8 cellular contexts compared by ENCODE assay signal in genomic region chr6:4727671-4728435, GRCh38. TPM values are rescaled to one million over a fixed set of nuclear protein-coding genes. Genes with fewer than 3 reads are reported as not detected.
DNase-seq lines count a peak whose midpoint lies in the region; TF ChIP-seq lines count a peak whose summit lies in the region.

No MANE protein-coding gene starts in this region.

- peak in 1 of 4 donors; percentile 4 for TF ChIP-seq EP300 in sigmoid colon (IDR thresholded peaks at IDR 0.05)

- TF ChIP-seq CTCF in sigmoid colon (IDR thresholded peaks at IDR 0.05), result no peak

- TF ChIP-seq POLR2A in sigmoid colon (IDR thresholded peaks at IDR 0.05), result no peak

- no peaks in the 10 kb centered on the region for H3K27me3 ChIP-seq in sigmoid colon

- WGBS in sigmoid colon, 2 donors, result 8 to 36% methylated on average over 8 of the region's 8 CpGs

- DNase-seq in NCI-H345 (lab: John Stamatoyannopoulos, UW) (peak; percentile 9), NCI-H345 treated with DMSO at 0.1 percent for 48 hours (lab: John Stamatoyannopoulos, UW; ENCODE audit: unreplicated experiment) (no peak), LoVo (ENCODE audit: low spot score) (peak; percentile 39), posterior vena cava (ENCODE audit: low spot score) (peak; percentile 41), globus pallidus (ENCODE audit: low spot score) (no peak), sigmoid colon (no peak)
- peak; percentile 32 to 34 for DNase-seq in activated T-cell treated with anti-CD3 and anti-CD28 coated beads, Interleukin-2, amount 50 U/mL, for 48 hours
- DNase-seq in activated CD4-positive, CD25-positive, alpha-beta regulatory T cell (lab: John Stamatoyannopoulos, UW), result no peak

- peaks cover 0 to 4% (median 3%) of the 10 kb centered on the region in 4 donors for H3K4me1 ChIP-seq in sigmoid colon

- H3K4me3 ChIP-seq in sigmoid colon, result no peak overlapping the region

- no peak overlapping the region for H3K27ac ChIP-seq in sigmoid colon

- no peaks in the 10 kb centered on the region for H3K9me3 ChIP-seq in sigmoid colon

- no peaks in the 10 kb centered on the region for H3K36me3 ChIP-seq in sigmoid colon

- intact Hi-C loops in posterior vena cava (cut with DNase I) (no loop called here), sigmoid colon (cut with DNase I) (no loop called here)

RNA-seq across cellular contexts. Expression of gene CDYL, which starts 48.4 kb away (rescaled TPM):
- total RNA-seq in posterior vena cava (10 to 100 TPM; 38.7 to 38.8 TPM), sigmoid colon (10 to 100 TPM; 37.9 to 82.8 (median 56.5) TPM)
- 10 to 100 TPM; 14.2 to 16.2 (median 14.8) TPM for polyA plus RNA-seq in sigmoid colon

Comparison
In these comparisons a context has a peak if more than half of its experiments do, and no peak if none do; other contexts are left out.
1. DNase-seq: peak in NCI-H345 (single experiment), LoVo (single experiment), activated T-cell treated with anti-CD3 and anti-CD28 coated beads, Interleukin-2, amount 50 U/mL, for 48 hours (2 of 2) and posterior vena cava (single experiment); none in NCI-H345 treated with DMSO at 0.1 percent for 48 hours (single experiment), activated CD4-positive, CD25-positive, alpha-beta regulatory T cell (0 of 4), globus pallidus (single experiment) and sigmoid colon (single experiment).